ENCODE assay signal across 1 cellular context in genomic region chrX:64152857-64153256, GRCh38.
TF ChIP-seq lines count a peak whose summit lies in the region.

No MANE protein-coding gene starts in this region.

TF ChIP-seq in HepG2, 621 proteins besides CTCF, POLR2A, EP300 and RAD21 (continued from another document):
- TF ChIP-seq EZH2 (conservative IDR thresholded peaks at IDR 0.05; ENCODE audit: low read depth, low read length) = no peak
- TF ChIP-seq ZNF891 (CRISPR knock-in tag; IDR thresholded peaks at IDR 0.05) = no peak
